ENCODE assay signal across 20 cellular contexts in genomic region chr5:68398146-68398812, GRCh38.
"Had no signal": no experiment of that assay in that cellular context is flagged by ENCODE, and none has a peak within 500 bp of the region (broad histone marks: within the 10 kb centered on the region; RNA-seq: fewer than 3 reads in every experiment).

No MANE protein-coding gene starts in this region.

- H3K4me1 Mint-ChIP-seq: T-helper 17 cell had no signal

- H3K27me3 Mint-ChIP-seq: activated B cell treated with CpG ODN at 0.5 μM for 24 hours; activated naive CD8-positive, alpha-beta T cell treated with anti-CD3 and anti-CD28 coated beads, Interleukin-2, amount 10 ng/mL, durations not matched to agents 7 days and 5 days; T-helper 17 cell had no signal

- DNase-seq: activated B cell treated with CpG ODN at 0.5 μM for 24 hours; activated CD4-positive, alpha-beta T cell treated with anti-CD3 and anti-CD28 coated beads for 4 hours; activated CD4-positive, alpha-beta T cell treated with anti-CD3 and anti-CD28 coated beads, Interleukin-2, amount 50 U/mL, for 4 hours; activated CD8-positive, alpha-beta memory T cell treated with anti-CD3 and anti-CD28 coated beads, Interleukin-2, amount 50 U/mL, for 4 hours; activated naive CD8-positive, alpha-beta T cell treated with anti-CD3 and anti-CD28 coated beads, Interleukin-2, amount 10 ng/mL, durations not matched to agents 7 days and 5 days; aorta; caudate nucleus; IMR-90; Kasumi-1; KBM-7; NCI-H1105 treated with DMSO at 0.1 percent for 48 hours; NCI-H1436 treated with DMSO at 0.1 percent for 48 hours; NCI-H187; NCI-H2081; NCI-H510A treated with DMSO at 0.1 percent for 48 hours; NCI-H69; PC-9; SHP77 treated with DMSO at 0.1 percent for 48 hours; T-helper 17 cell; T1000 had no signal

- ATAC-seq: T-helper 17 cell had no signal

- H3K27ac Mint-ChIP-seq: activated B cell treated with CpG ODN at 0.5 μM for 24 hours; activated naive CD8-positive, alpha-beta T cell treated with anti-CD3 and anti-CD28 coated beads, Interleukin-2, amount 10 ng/mL, durations not matched to agents 7 days and 5 days; T-helper 17 cell had no signal

- H3K4me3 Mint-ChIP-seq: activated B cell treated with CpG ODN at 0.5 μM for 24 hours; activated naive CD8-positive, alpha-beta T cell treated with anti-CD3 and anti-CD28 coated beads, Interleukin-2, amount 10 ng/mL, durations not matched to agents 7 days and 5 days; T-helper 17 cell had no signal
